In genomic region chr7:87876040-87876758, GRCh38 we compare ENCODE assay signal across 1 cellular context.
TF ChIP-seq lines count a peak whose summit lies in the region.

TSS of gene DBF4 (plus strand) at chr7:87876493. CDS start at chr7:87876733, 240 bp downstream.
TSS of gene SLC25A40 (minus strand) at chr7:87876360. CDS start at chr7:87858727, 17,633 bp downstream.

TF ChIP-seq in HEK293, 187 proteins besides CTCF, POLR2A, EP300 and RAD21 (continued from another document and continues in another):
- TF ChIP-seq ZBTB6 (tag by site-specific recombination; IDR thresholded peaks at IDR 0.05) (peak; percentile 65; the same call in 1 of the 2 replicates), MYNN (tag by site-specific recombination; IDR thresholded peaks at IDR 0.05; ENCODE audit: borderline replicate concordance) (no peak), ZSCAN23 (tag by site-specific recombination; IDR thresholded peaks at IDR 0.05) (no peak), ZNF416 (tag by site-specific recombination; IDR thresholded peaks at IDR 0.05) (no peak), ZEB2 (tag by site-specific recombination; IDR thresholded peaks at IDR 0.05) (0 out of 2 replicates have a peak, but pooled peaks have one; percentile 40), ZNF140 (tag by site-specific recombination; IDR thresholded peaks at IDR 0.05) (no peak), PRDM4 (tag by site-specific recombination; IDR thresholded peaks at IDR 0.05) (no peak), ZNF362 (tag by site-specific recombination; IDR thresholded peaks at IDR 0.05) (no peak), INSM2 (tag by site-specific recombination; IDR thresholded peaks at IDR 0.05) (no peak), ZNF561 (tag by site-specific recombination; IDR thresholded peaks at IDR 0.05; ENCODE audit: borderline replicate concordance) (no peak), TRIM28 (IDR thresholded peaks at IDR 0.05; ENCODE audit: borderline replicate concordance, low read length) (0 out of 2 replicates have a peak, but pooled peaks have one; percentile 27), GLIS2 (tag by site-specific recombination; IDR thresholded peaks at IDR 0.05) (no peak), ZNF571 (tag by site-specific recombination; IDR thresholded peaks at IDR 0.05) (no peak), ZNF211 (tag by site-specific recombination; IDR thresholded peaks at IDR 0.05; ENCODE audit: low read depth) (no peak), ZNF391 (tag by site-specific recombination; IDR thresholded peaks at IDR 0.05; ENCODE audit: borderline replicate concordance, low read depth) (no peak), ZNF324 (tag by site-specific recombination; IDR thresholded peaks at IDR 0.05) (no peak), ZNF558 (tag by site-specific recombination; IDR thresholded peaks at IDR 0.05) (no peak), ZNF121 (tag by site-specific recombination; IDR thresholded peaks at IDR 0.05) (no peak), ZBTB8A (tag by site-specific recombination; IDR thresholded peaks at IDR 0.05) (peak; percentile 70), ZNF266 (tag by site-specific recombination; IDR thresholded peaks at IDR 0.05; ENCODE audit: low read depth) (no peak), ZNF629 (tag by site-specific recombination; IDR thresholded peaks at IDR 0.05) (0 out of 2 replicates have a peak, but pooled peaks have one; percentile 34), ZNF529 (tag by site-specific recombination; IDR thresholded peaks at IDR 0.05; ENCODE audit: insufficient replicate concordance) (no peak), ZNF175 (tag by site-specific recombination; IDR thresholded peaks at IDR 0.05) (no peak), TCF7L2 (IDR thresholded peaks at IDR 0.05; ENCODE audit: borderline replicate concordance, low read depth, low read length) (no peak), ZNF580 (tag by site-specific recombination; IDR thresholded peaks at IDR 0.05) (no peak), PRDM10 (tag by site-specific recombination; IDR thresholded peaks at IDR 0.05) (no peak), KLF8 (tag by site-specific recombination; IDR thresholded peaks at IDR 0.05) (no peak; the same call in 1 of the 2 replicates), TSHZ1 (tag by site-specific recombination; IDR thresholded peaks at IDR 0.05; ENCODE audit: borderline replicate concordance) (no peak), PRDM2 (tag by site-specific recombination; IDR thresholded peaks at IDR 0.05; ENCODE audit: borderline replicate concordance) (no peak), ZNF223 (tag by site-specific recombination; IDR thresholded peaks at IDR 0.05) (no peak), PATZ1 (tag by site-specific recombination; IDR thresholded peaks at IDR 0.05) (no peak)
